Comparison of ENCODE assay signal across 1 cellular context in the genomic region with DNA sequence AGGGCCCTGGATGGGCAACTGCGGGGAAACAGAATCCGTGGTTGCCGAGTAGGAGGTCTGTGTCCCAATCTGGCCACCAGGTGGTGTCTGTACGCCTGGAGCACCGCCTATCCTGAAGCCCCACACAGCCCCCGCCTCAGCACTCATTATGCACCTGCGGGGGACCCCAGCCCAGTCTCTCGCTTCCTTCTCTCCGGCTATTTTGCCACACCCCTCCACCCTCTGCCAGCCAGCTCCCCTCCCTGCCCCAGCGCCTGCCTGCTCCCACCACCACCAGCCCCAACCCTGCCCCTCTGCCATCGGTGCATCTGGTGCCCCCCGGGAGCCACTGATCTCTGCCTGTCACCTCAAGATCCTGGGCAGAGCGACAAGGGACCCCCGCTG.
TF ChIP-seq lines count a peak whose summit lies in the region.

No MANE protein-coding gene starts in this region.

TF ChIP-seq in HepG2, 621 proteins besides CTCF, POLR2A, EP300 and RAD21 (continues in another document):
- TF ChIP-seq, protein P1, sequence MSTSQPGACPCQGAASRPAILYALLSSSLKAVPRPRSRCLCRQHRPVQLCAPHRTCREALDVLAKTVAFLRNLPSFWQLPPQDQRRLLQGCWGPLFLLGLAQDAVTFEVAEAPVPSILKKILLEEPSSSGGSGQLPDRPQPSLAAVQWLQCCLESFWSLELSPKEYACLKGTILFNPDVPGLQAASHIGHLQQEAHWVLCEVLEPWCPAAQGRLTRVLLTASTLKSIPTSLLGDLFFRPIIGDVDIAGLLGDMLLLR (CRISPR knock-in tag; IDR thresholded peaks at IDR 0.05), result no peak
- TF ChIP-seq PCBP1 (IDR thresholded peaks at IDR 0.05; ENCODE audit: borderline replicate concordance, low read depth, low read length) (0 out of 2 replicates have a peak, but pooled peaks have one; percentile 64), SMC3 (IDR thresholded peaks at IDR 0.05; ENCODE audit: low read length) (peak; percentile 69), ZFP41 (CRISPR knock-in tag; IDR thresholded peaks at IDR 0.05; ENCODE audit: borderline replicate concordance) (no peak), PRDM15 (CRISPR knock-in tag; IDR thresholded peaks at IDR 0.05) (no peak), ZNF136 (CRISPR knock-in tag; IDR thresholded peaks at IDR 0.05; ENCODE audit: low read depth) (no peak), FOXA3 (CRISPR knock-in tag; IDR thresholded peaks at IDR 0.05) (no peak), ZBTB26 (CRISPR knock-in tag; IDR thresholded peaks at IDR 0.05; ENCODE audit: borderline replicate concordance) (no peak), ZSCAN25 (CRISPR knock-in tag; IDR thresholded peaks at IDR 0.05) (0 out of 2 replicates have a peak, but pooled peaks have one; percentile 25), MEIS1 (CRISPR knock-in tag; IDR thresholded peaks at IDR 0.05; ENCODE audit: borderline replicate concordance) (no peak), AGO2 (optimal IDR thresholded peaks at IDR 0.05; ENCODE audit: low read depth, low read length) (peak; percentile 84), MYC (CRISPR knock-in tag; IDR thresholded peaks at IDR 0.05; ENCODE audit: borderline replicate concordance) (no peak), NFAT5 (CRISPR knock-in tag; IDR thresholded peaks at IDR 0.05) (no peak), MTF2 (CRISPR knock-in tag; IDR thresholded peaks at IDR 0.05; ENCODE audit: borderline replicate concordance) (no peak), ZNF724P (CRISPR knock-in tag; IDR thresholded peaks at IDR 0.05; ENCODE audit: borderline replicate concordance) (no peak), MXD3 (CRISPR knock-in tag; IDR thresholded peaks at IDR 0.05) (no peak), XRCC5 (optimal IDR thresholded peaks at IDR 0.05; ENCODE audit: low read length) (peak; percentile 45), ZNF768 (CRISPR knock-in tag; IDR thresholded peaks at IDR 0.05) (no peak), ZNF142 (CRISPR knock-in tag; IDR thresholded peaks at IDR 0.05) (0 out of 2 replicates have a peak, but pooled peaks have one; percentile 43), RFX1 (IDR thresholded peaks at IDR 0.05) (no peak), STAG1 (CRISPR knock-in tag; IDR thresholded peaks at IDR 0.05) (peak; percentile 51), HNF4G (IDR thresholded peaks at IDR 0.05; ENCODE audit: borderline replicate concordance, low read depth, low read length) (no peak), HNF4G (CRISPR knock-in tag; IDR thresholded peaks at IDR 0.05; ENCODE audit: borderline replicate concordance, low read depth) (no peak), ZNF546 (CRISPR knock-in tag; conservative IDR thresholded peaks at IDR 0.05) (no peak), SNAI1 (CRISPR knock-in tag; IDR thresholded peaks at IDR 0.05; ENCODE audit: borderline replicate concordance) (no peak), ZNF230 (CRISPR knock-in tag; IDR thresholded peaks at IDR 0.05) (no peak), LCORL (IDR thresholded peaks at IDR 0.05) (no peak), LCORL (CRISPR knock-in tag; IDR thresholded peaks at IDR 0.05) (no peak), ZBTB44 (CRISPR knock-in tag; IDR thresholded peaks at IDR 0.05) (no peak), ZNF432 (CRISPR knock-in tag; IDR thresholded peaks at IDR 0.05; ENCODE audit: borderline replicate concordance) (no peak)
- TF ChIP-seq, protein P2, sequence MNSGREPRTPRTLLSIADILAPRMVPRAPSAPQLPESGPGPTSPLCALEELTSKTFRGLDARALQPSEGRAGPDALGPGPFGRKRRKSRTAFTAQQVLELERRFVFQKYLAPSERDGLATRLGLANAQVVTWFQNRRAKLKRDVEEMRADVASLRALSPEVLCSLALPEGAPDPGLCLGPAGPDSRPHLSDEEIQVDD (CRISPR knock-in tag; IDR thresholded peaks at IDR 0.05; ENCODE audit: borderline replicate concordance), result no peak
- TF ChIP-seq, protein P3, sequence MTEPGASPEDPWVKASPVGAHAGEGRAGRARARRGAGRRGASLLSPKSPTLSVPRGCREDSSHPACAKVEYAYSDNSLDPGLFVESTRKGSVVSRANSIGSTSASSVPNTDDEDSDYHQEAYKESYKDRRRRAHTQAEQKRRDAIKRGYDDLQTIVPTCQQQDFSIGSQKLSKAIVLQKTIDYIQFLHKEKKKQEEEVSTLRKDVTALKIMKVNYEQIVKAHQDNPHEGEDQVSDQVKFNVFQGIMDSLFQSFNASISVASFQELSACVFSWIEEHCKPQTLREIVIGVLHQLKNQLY (CRISPR knock-in tag; IDR thresholded peaks at IDR 0.05), result no peak
- TF ChIP-seq, protein P4, sequence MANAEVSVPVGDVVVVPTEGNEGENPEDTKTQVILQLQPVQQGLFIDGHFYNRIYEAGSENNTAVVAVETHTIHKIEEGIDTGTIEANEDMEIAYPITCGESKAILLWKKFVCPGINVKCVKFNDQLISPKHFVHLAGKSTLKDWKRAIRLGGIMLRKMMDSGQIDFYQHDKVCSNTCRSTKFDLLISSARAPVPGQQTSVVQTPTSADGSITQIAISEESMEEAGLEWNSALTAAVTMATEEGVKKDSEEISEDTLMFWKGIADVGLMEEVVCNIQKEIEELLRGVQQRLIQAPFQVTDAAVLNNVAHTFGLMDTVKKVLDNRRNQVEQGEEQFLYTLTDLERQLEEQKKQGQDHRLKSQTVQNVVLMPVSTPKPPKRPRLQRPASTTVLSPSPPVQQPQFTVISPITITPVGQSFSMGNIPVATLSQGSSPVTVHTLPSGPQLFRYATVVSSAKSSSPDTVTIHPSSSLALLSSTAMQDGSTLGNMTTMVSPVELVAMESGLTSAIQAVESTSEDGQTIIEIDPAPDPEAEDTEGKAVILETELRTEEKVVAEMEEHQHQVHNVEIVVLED (CRISPR knock-in tag; IDR thresholded peaks at IDR 0.05; ENCODE audit: borderline replicate concordance), result no peak
